In the genomic region with DNA sequence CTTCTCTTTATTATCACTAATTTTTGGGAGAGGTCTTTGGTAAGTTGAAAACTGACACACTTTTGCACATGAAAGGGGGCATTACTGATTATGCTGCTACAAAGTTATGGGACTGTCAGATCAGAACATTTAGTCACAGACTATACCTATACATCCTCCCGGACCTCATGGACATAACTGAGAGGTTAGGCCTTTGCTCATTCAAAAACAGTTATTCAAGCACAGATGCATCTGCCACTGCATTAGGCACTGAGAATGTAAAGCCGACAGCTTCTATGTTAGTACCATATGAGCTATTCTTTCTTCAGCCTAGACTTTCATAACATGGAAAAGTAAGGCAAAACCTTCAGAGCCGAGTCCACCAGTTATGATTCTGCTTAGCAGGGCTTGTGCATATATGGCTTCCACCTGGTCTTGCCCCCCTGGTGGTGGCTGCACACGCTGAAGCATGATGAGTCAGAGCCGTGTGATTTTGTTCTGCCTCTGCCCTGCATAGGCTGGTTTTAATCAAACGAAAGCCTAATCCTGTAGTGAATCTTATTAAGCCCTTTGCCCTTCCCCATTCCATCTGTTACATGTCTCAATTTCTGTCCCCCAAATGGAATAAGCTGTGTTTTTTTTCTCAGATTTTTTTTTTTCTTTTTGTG, we compare ENCODE assay signal across 1 cellular context.
TF ChIP-seq lines count a peak whose summit lies in the region.

No MANE protein-coding gene starts in this region.

TF ChIP-seq in K562, 482 proteins besides CTCF, POLR2A, EP300 and RAD21 (continued from another document):
- 0 out of 2 replicates have a peak, but pooled peaks have one; percentile 25 for TF ChIP-seq SMARCA4 (IDR thresholded peaks at IDR 0.05)
- TF ChIP-seq SMC3 (conservative IDR thresholded peaks at IDR 0.05; ENCODE audit: insufficient read depth, low read depth, low read length): 0 out of 2 replicates have a peak, but pooled peaks have one; percentile 21
- no peak for TF ChIP-seq NR2C2 (CRISPR knock-in tag; IDR thresholded peaks at IDR 0.05)
- TF ChIP-seq NR2C2 (tag; IDR thresholded peaks at IDR 0.05): 0 out of 2 replicates have a peak, but pooled peaks have one; percentile 18
- no peak for TF ChIP-seq HDAC2 (IDR thresholded peaks at IDR 0.05)
- peak; percentile 25; the same call in 1 of the 2 replicates for TF ChIP-seq CREM (IDR thresholded peaks at IDR 0.05; ENCODE audit: low read depth)
- TF ChIP-seq JUN (IDR thresholded peaks at IDR 0.05; ENCODE audit: borderline replicate concordance, low read depth, low read length): no peak
- TF ChIP-seq JUN (CRISPR knock-in tag; IDR thresholded peaks at IDR 0.05; ENCODE audit: borderline replicate concordance): no peak
- TF ChIP-seq, protein P1, sequence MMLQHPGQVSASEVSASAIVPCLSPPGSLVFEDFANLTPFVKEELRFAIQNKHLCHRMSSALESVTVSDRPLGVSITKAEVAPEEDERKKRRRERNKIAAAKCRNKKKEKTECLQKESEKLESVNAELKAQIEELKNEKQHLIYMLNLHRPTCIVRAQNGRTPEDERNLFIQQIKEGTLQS (IDR thresholded peaks at IDR 0.05): peak; percentile 83
- TF ChIP-seq, protein P1 (CRISPR knock-in tag; conservative IDR thresholded peaks at IDR 0.05): no peak
- peak; percentile 23 for TF ChIP-seq CTCFL (IDR thresholded peaks at IDR 0.05; ENCODE audit: borderline replicate concordance, insufficient read depth, low read depth, low read length, poor library complexity, severe bottlenecking)
- TF ChIP-seq DACH1 (IDR thresholded peaks at IDR 0.05; ENCODE audit: partially characterized antibody): no peak
- peak in 1 of 2 experiments; percentile 56; a peak in 1 of 4 replicates for TF ChIP-seq SRF (CRISPR knock-in tag; IDR thresholded peaks at IDR 0.05)
- TF ChIP-seq NFE2 (IDR thresholded peaks at IDR 0.05; ENCODE audit: low read depth): 0 out of 2 replicates have a peak, but pooled peaks have one; percentile 3
